Comparison of ENCODE assay signal across 10 cellular contexts in the genomic region with DNA sequence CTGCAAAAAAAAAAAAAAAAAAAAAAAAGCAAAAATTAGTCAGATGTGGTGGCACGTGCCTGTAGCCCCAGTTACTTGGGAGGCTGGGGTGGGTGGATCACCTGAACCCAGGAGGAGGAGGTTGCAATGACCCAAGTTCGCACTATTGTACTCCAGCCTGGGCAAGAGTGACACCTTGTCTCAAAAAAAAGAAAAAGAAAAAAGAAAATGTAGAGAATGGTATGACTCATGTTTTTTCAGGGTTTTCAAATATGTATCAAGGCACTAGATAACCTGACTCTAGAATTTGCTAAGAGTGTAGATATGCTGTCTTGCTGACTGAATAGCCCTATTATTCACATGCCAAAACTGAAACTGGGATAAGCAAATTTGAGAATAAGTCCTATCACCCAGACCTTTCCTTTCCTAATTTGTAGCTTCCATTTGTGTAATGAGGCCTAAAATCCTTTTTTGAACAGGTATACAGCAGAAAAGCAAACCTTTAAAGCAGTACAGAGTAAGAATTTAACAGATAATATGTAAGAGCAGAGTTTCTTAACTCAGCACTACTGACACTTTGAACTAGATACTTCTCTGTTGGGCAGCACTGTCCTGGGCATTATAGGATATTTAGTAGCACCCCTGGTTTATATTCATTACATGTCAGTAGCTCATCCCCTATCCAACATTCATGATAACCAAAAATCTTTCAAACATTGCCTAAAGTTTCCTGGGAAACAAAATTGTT.
DNase-seq lines count a peak whose midpoint lies in the region; ATAC-seq and TF ChIP-seq lines count a peak whose summit lies in the region.
"Had no signal": no experiment of that assay in that cellular context is flagged by ENCODE, and none has a peak within 500 bp of the region (broad histone marks: within the 10 kb centered on the region; RNA-seq: fewer than 3 reads in every experiment).

No MANE protein-coding gene starts in this region.

- H3K36me3 Mint-ChIP-seq in T-helper 2 cell treated with Interferon-gamma antibody and Interleukin-4, amounts not matched to agents 5 μg/mL and 100 μg/mL, for 36 hours (ENCODE audit: low read depth) = peaks cover 8% of the 10 kb centered on the region

- no peak overlapping the region for H3K4me3 ChIP-seq in epithelial cell of esophagus (ENCODE audit: low read length)

- H3K4me3 Mint-ChIP-seq in T-helper 2 cell treated with Interferon-gamma antibody and Interleukin-4, amounts not matched to agents 5 μg/mL and 100 μg/mL, for 36 hours = no peak overlapping the region

- in situ Hi-C loops in ACHN (cut with HindIII; ENCODE audit: low pct_ligation_motif_present, low pct_unique_long_range_greater_than_20kb, low sequenced_read_pairs) = no loop called here

- TF ChIP-seq CTCF in GM10266 (IDR thresholded peaks at IDR 0.05; ENCODE audit: control insufficient read depth, insufficient read depth, low read depth, missing control alignments) (no peak), epithelial cell of esophagus (IDR thresholded peaks at IDR 0.05; ENCODE audit: insufficient read depth, low read depth, low read length, missing control alignments) (no peak)

- DNase-seq in GM10266 (ENCODE audit: extremely low spot score) = peak; percentile 20
- DNase-seq in epithelial cell of esophagus (ENCODE audit: low read depth) = peak; percentile 24
- no peak for DNase-seq in T-helper 2 cell treated with Interferon-gamma antibody and Interleukin-4, amounts not matched to agents 5 μg/mL and 100 μg/mL, for 36 hours (ENCODE audit: low spot score)
- no peak for DNase-seq in ACHN
- no peak for DNase-seq in HuH-7.5 (ENCODE audit: low spot score)
- no peak for DNase-seq in DMS153 (lab: John Stamatoyannopoulos, UW)
- DNase-seq: DND-41 had no signal

- peaks cover 11% of the 10 kb centered on the region for H3K4me1 Mint-ChIP-seq in T-helper 2 cell treated with Interferon-gamma antibody and Interleukin-4, amounts not matched to agents 5 μg/mL and 100 μg/mL, for 36 hours (ENCODE audit: low read depth)

- peak; percentile 72 for ATAC-seq in GM19023 (IDR thresholded peaks at IDR 0.05; ENCODE audit: unreplicated experiment)
- ATAC-seq in HG03432 (IDR thresholded peaks at IDR 0.05; ENCODE audit: unreplicated experiment) = peak; percentile 95

- H3K9me3 Mint-ChIP-seq in T-helper 2 cell treated with Interferon-gamma antibody and Interleukin-4, amounts not matched to agents 5 μg/mL and 100 μg/mL, for 36 hours = no peaks in the 10 kb centered on the region
- H3K9me3 Mint-ChIP-seq: activated T-helper 2 cell treated with anti-CD3 and anti-CD28 coated beads, Interferon-gamma antibody, Interleukin-2, Interleukin-4, amounts not matched to agents 10 μg/mL and 5 μg/mL and 100 μg/mL, durations not matched to agents 14 hours and 24 hours and 36 hours had no signal

- no peaks in the 10 kb centered on the region for H3K27me3 Mint-ChIP-seq in T-helper 2 cell treated with Interferon-gamma antibody and Interleukin-4, amounts not matched to agents 5 μg/mL and 100 μg/mL, for 36 hours (ENCODE audit: low read depth)

- H3K27ac Mint-ChIP-seq in T-helper 2 cell treated with Interferon-gamma antibody and Interleukin-4, amounts not matched to agents 5 μg/mL and 100 μg/mL, for 36 hours = no peak overlapping the region
- H3K27ac Mint-ChIP-seq: activated T-helper 2 cell treated with anti-CD3 and anti-CD28 coated beads, Interferon-gamma antibody, Interleukin-2, Interleukin-4, amounts not matched to agents 10 μg/mL and 5 μg/mL and 100 μg/mL, durations not matched to agents 14 hours and 24 hours and 36 hours had no signal

Comparison
In these comparisons a context has a peak if more than half of its experiments do, and no peak if none do; other contexts are left out.
1. DNase-seq: peak in GM10266 (single experiment) and epithelial cell of esophagus (single experiment); none in T-helper 2 cell treated with Interferon-gamma antibody and Interleukin-4, amounts not matched to agents 5 μg/mL and 100 μg/mL, for 36 hours (single experiment), ACHN (single experiment), HuH-7.5 (single experiment) and DMS153 (single experiment).